9 cellular contexts compared by ENCODE assay signal in the genomic region with DNA sequence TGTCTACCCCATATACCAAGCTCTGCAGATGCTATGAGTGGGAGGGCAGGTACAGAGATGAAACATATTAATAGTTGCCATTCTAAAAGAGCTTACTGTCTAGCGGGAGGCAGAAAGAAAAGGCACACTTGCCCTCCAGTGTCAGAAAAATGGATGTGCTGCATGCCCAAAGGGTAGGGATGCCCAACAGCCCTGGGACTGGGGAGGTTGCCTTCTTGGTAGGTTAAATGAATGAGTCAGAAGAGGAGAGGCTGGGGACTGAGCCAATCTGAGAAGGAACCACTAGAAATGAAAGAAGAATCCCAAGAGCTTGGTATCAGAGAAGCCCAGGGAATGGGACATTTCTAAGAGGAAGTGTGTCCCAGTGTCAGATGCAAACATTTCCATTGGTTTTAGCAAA. TPM values are rescaled to one million over a fixed set of nuclear protein-coding genes. Genes with fewer than 3 reads are reported as not detected.
A peak's percentile ranks its signal among the peaks of the same experiment; 100 is the strongest.
DNase-seq lines count a peak whose midpoint lies in the region; ATAC-seq and TF ChIP-seq lines count a peak whose summit lies in the region.
"Had no signal": no experiment of that assay in that cellular context is flagged by ENCODE, and none has a peak within 500 bp of the region (broad histone marks: within the 10 kb centered on the region; RNA-seq: fewer than 3 reads in every experiment).

No MANE protein-coding gene starts in this region.

- peak overlapping the region; percentile 77 to 87 (median 84) for H3K27ac ChIP-seq in esophagus muscularis mucosa (replicated peaks in 1 of 4)

- no peaks in the 10 kb centered on the region for H3K9me3 Mint-ChIP-seq in stimulated activated memory B cell treated with anti-CD40 and anti-IgM and Interleukin-4, amounts not matched to agents 10 μg/mL and 1 μg/mL and 100 μg/mL, for 72 hours

- peak; percentile 76 for DNase-seq in activated CD8-positive, alpha-beta memory T cell treated with anti-CD3 and anti-CD28 coated beads for 24 hours
- no peak for DNase-seq in activated CD8-positive, alpha-beta memory T cell treated with anti-CD3 and anti-CD28 coated beads, Interleukin-2, amount 50 U/mL, for 48 hours
- DNase-seq in esophagus muscularis mucosa (ENCODE audit: extremely low spot score) (no peak), NCI-H526 treated with DMSO at 0.1 percent for 48 hours (lab: John Stamatoyannopoulos, UW) (no peak), UCSD-AML1 (lab: John Stamatoyannopoulos, UW; ENCODE audit: unreplicated experiment) (no peak)

- H3K27me3 ChIP-seq in esophagus muscularis mucosa: no peaks in the 10 kb centered on the region
- H3K27me3 ChIP-seq: adrenal gland had no signal

- H3K4me1 Mint-ChIP-seq in stimulated activated memory B cell treated with anti-CD40 and anti-IgM and Interleukin-4, amounts not matched to agents 10 μg/mL and 1 μg/mL and 100 μg/mL, for 72 hours: peaks cover 58% of the 10 kb centered on the region

- H3K4me3 Mint-ChIP-seq in stimulated activated memory B cell treated with anti-CD40 and anti-IgM and Interleukin-4, amounts not matched to agents 10 μg/mL and 1 μg/mL and 100 μg/mL, for 72 hours: peak overlapping the region; percentile 97

- TF ChIP-seq POLR2A in esophagus muscularis mucosa (IDR thresholded peaks at IDR 0.05; ENCODE audit: low read depth): no peak

- TF ChIP-seq EP300 in esophagus muscularis mucosa (IDR thresholded peaks at IDR 0.05): no peak

- TF ChIP-seq CTCF in WI38 (IDR thresholded peaks at IDR 0.05; ENCODE audit: low read depth, low read length) (no peak), esophagus muscularis mucosa (IDR thresholded peaks at IDR 0.05) (no peak)

- peaks cover 7 to 72% (median 62%) of the 10 kb centered on the region in 4 donors for H3K4me1 ChIP-seq in esophagus muscularis mucosa

- H3K27ac Mint-ChIP-seq in stimulated activated memory B cell treated with anti-CD40 and anti-IgM and Interleukin-4, amounts not matched to agents 10 μg/mL and 1 μg/mL and 100 μg/mL, for 72 hours: peak overlapping the region; percentile 97

- no peaks in the 10 kb centered on the region for H3K36me3 ChIP-seq in esophagus muscularis mucosa
- H3K36me3 ChIP-seq: adrenal gland had no signal

- peaks cover 53% of the 10 kb centered on the region for H3K36me3 Mint-ChIP-seq in stimulated activated memory B cell treated with anti-CD40 and anti-IgM and Interleukin-4, amounts not matched to agents 10 μg/mL and 1 μg/mL and 100 μg/mL, for 72 hours

- intact Hi-C loops in esophagus muscularis mucosa (cut with DNase I): no loop called here

- no peaks in the 10 kb centered on the region for H3K27me3 Mint-ChIP-seq in stimulated activated memory B cell treated with anti-CD40 and anti-IgM and Interleukin-4, amounts not matched to agents 10 μg/mL and 1 μg/mL and 100 μg/mL, for 72 hours

- WGBS in esophagus muscularis mucosa: 79% methylated on average over 1 of the region's 1 CpG

- no peaks in the 10 kb centered on the region for H3K9me3 ChIP-seq in esophagus muscularis mucosa
- H3K9me3 ChIP-seq: adrenal gland had no signal

- peak overlapping the region; percentile 70 for H3K4me3 ChIP-seq in WI38 (ENCODE audit: low read depth, low read length)
- H3K4me3 ChIP-seq in esophagus muscularis mucosa: peak overlapping the region; percentile 61 to 80 (median 66)

- ATAC-seq in stimulated activated memory B cell treated with anti-CD40 and anti-IgM and Interleukin-4, amounts not matched to agents 10 μg/mL and 1 μg/mL and 100 μg/mL, for 72 hours: peak; percentile 42
- no peak for ATAC-seq in GM21360 (IDR thresholded peaks at IDR 0.05; ENCODE audit: unreplicated experiment)

RNA-seq across cellular contexts. Expression of a gene that starts 1.2 kb away (rescaled TPM):
- total RNA-seq in esophagus muscularis mucosa: 10 to 100 TPM in 3 of 4 donors, 1 to 10 TPM in 1; 10.0 to 13.7 (median 11.0) TPM

RNA-seq across cellular contexts. Expression of a gene that starts 28.5 kb away (rescaled TPM):
- 10 to 100 TPM; 25.6 to 40.3 (median 33.5) TPM for total RNA-seq in esophagus muscularis mucosa
